In the genomic region with DNA sequence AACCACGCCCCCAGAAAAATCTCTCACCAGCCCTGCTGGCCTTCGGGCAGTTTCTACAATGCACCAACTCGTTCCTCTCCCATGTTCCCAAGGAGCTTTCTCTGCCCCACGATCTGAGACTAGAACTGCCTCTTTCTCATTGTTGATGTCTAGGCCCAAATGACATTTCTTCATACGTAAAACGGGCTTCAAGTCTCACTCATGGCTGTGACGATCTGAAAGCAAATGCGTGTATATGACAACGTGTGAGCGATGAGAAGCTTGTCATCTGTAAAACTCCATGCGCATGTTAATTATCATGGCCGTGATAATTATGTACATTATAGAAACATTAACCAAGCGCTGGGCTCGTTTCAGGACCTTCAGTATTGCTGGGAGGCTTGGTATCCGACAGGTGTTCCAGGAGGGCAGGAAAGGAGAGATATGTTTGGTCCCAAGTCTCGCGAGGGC, we compare ENCODE assay signal across 8 cellular contexts. TPM values are rescaled to one million over a fixed set of nuclear protein-coding genes. Genes with fewer than 3 reads are reported as not detected.
DNase-seq lines count a peak whose midpoint lies in the region; ATAC-seq, FAIRE-seq and TF ChIP-seq lines count a peak whose summit lies in the region.

No MANE protein-coding gene starts in this region.

- DNase-seq in A549 (ENCODE audit: low read depth in 1 of 2, low spot score in 1 of 2) (peak in 1 of 2 experiments; percentile 16), myocyte (ENCODE audit: low read depth) (peak; percentile 2), middle frontal gyrus (ENCODE audit: extremely low spot score, low spot score) (no peak), sciatic nerve (ENCODE audit: low spot score) (no peak), cerebellar cortex (ENCODE audit: low spot score) (no peak)
- no peak for DNase-seq in activated CD4-positive, alpha-beta T cell treated with anti-CD3 and anti-CD28 coated beads, Interleukin-2, amount 50 U/mL, for 4 hours

- POLR2A ChIA-PET in A549 (lab: Yijun Ruan, JAX), result interaction anchor here (0.6 to 2.7 kb wide), 2 partner anchors 87 to 269 kb away, joined by 4 to 14 read pairs; partner anchors contain the start of gene RCAN3

- FAIRE-seq in A549 (lab: Jason Lieb, UNC), result no peak

- intact Hi-C loops in sciatic nerve (cut with DNase I), result no loop called here

- ATAC-seq in A549, result peak; percentile 77
- ATAC-seq in HG02840 (IDR thresholded peaks at IDR 0.05; ENCODE audit: low FRiP score, unreplicated experiment), result peak; percentile 8
- ATAC-seq in sciatic nerve, result no peak

- H3K27ac ChIP-seq in A549, result peak overlapping the region; percentile 64 to 95

- TF ChIP-seq EP300 in A549 (IDR thresholded peaks at IDR 0.05), result no peak

- no peak for TF ChIP-seq CTCF in A549 (IDR thresholded peaks at IDR 0.05)
- TF ChIP-seq CTCF in brain (conservative IDR thresholded peaks at IDR 0.05), result no peak

- H3K9me3 ChIP-seq in A549, result no peaks in the 10 kb centered on the region

- peak overlapping the region; percentile 67 for H3K4me3 ChIP-seq in A549

- TF ChIP-seq RAD21 in A549 (conservative IDR thresholded peaks at IDR 0.05 in 1 of 2, IDR thresholded peaks at IDR 0.05 in 1 of 2), result no peak

- H3K4me1 ChIP-seq in A549, result peaks cover 54% of the 10 kb centered on the region

- peaks cover 39% of the 10 kb centered on the region for H3K27me3 Mint-ChIP-seq in brain

- H3K4me1 Mint-ChIP-seq in brain, result peaks cover 60% of the 10 kb centered on the region

- TF ChIP-seq POLR2A in A549 (IDR thresholded peaks at IDR 0.05; ENCODE audit: low read length), result no peak

- H3K9me3 Mint-ChIP-seq in brain, result peaks cover 0 to 4% (median 0%) of the 10 kb centered on the region in 5 experiments

- WGBS in A549 (ENCODE audit: missing lambda C conversion rate), result 3% methylated on average over 17 of the region's 17 CpGs

- CTCF ChIA-PET in A549 (lab: Yijun Ruan, JAX), result interaction anchor here (0.7 to 9.5 kb wide), 26 partner anchors 10 to 420 kb away, joined by 3 to 86 read pairs (median 4); no protein-coding TSS in a partner anchor

- peaks cover 18% of the 10 kb centered on the region for H3K36me3 Mint-ChIP-seq in brain

- H3K4me3 Mint-ChIP-seq in brain, result peak overlapping the region; percentile 89 to 99 (median 96)

- peak overlapping the region; percentile 5 to 85 (median 71) for H3K27ac Mint-ChIP-seq in brain

- peak overlapping the region; percentile 96 for H3K4me2 ChIP-seq in A549

TF ChIP-seq in A549, 52 proteins besides CTCF, POLR2A, EP300 and RAD21:
- TF ChIP-seq MAFK (IDR thresholded peaks at IDR 0.05; ENCODE audit: partially characterized antibody) (no peak), ZSCAN20 (CRISPR knock-in tag; IDR thresholded peaks at IDR 0.05) (no peak), KDM1A (IDR thresholded peaks at IDR 0.05; ENCODE audit: low read depth) (no peak), HDAC2 (IDR thresholded peaks at IDR 0.05) (no peak), SMC3 (IDR thresholded peaks at IDR 0.05) (no peak), TFCP2L1 (CRISPR knock-in tag; IDR thresholded peaks at IDR 0.05) (no peak), MAZ (IDR thresholded peaks at IDR 0.05; ENCODE audit: borderline replicate concordance, low read depth, low read length) (no peak), PHF8 (IDR thresholded peaks at IDR 0.05; ENCODE audit: borderline replicate concordance, low read depth) (no peak), RARB (CRISPR knock-in tag; IDR thresholded peaks at IDR 0.05) (no peak), FOXS1 (CRISPR knock-in tag; IDR thresholded peaks at IDR 0.05) (no peak), BCL3 (IDR thresholded peaks at IDR 0.05) (no peak), JUNB (IDR thresholded peaks at IDR 0.05) (no peak), RCOR1 (IDR thresholded peaks at IDR 0.05; ENCODE audit: low read depth, low read length) (no peak), BHLHE40 (IDR thresholded peaks at IDR 0.05; ENCODE audit: low read depth, low read length) (no peak), REST (IDR thresholded peaks at IDR 0.05) (peak; percentile 71)
- TF ChIP-seq, protein P1, sequence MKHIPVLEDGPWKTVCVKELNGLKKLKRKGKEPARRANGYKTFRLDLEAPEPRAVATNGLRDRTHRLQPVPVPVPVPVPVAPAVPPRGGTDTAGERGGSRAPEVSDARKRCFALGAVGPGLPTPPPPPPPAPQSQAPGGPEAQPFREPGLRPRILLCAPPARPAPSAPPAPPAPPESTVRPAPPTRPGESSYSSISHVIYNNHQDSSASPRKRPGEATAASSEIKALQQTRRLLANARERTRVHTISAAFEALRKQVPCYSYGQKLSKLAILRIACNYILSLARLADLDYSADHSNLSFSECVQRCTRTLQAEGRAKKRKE (CRISPR knock-in tag; IDR thresholded peaks at IDR 0.05; ENCODE audit: low read depth), result 0 out of 2 replicates have a peak, but pooled peaks have one; percentile 6
TF ChIP-seq in A549: peak in this region for 2.

RNA-seq across cellular contexts. Expression of gene NIPAL3, which starts 0.7 kb away (rescaled TPM):
- polyA plus RNA-seq in A549 (2011; rRNA removed), result 10.4 and 14.7 TPM in 2 replicates
- polyA plus RNA-seq in A549 (2012; cell fraction: cytosol; rRNA removed), result 4.0 and 5.6 TPM in 2 replicates
- polyA plus RNA-seq in A549 (2012; cell fraction: nucleus; rRNA removed), result 4.1 and 4.3 TPM in 2 replicates
- polyA plus RNA-seq in A549 (2017; fragmentation: RNase III; extraction: RNeasy Plus Mini Kit Qiagen cat#74134 plus additional on column Dnase treatment), result 4.5 to 5.2 TPM (median 5.1 TPM) in 3 replicates
- 18.6 and 20.4 TPM in 2 replicates for polyA minus RNA-seq in A549 (2011; rRNA and poly(A)+ RNA removed)
- polyA plus RNA-seq in brain (ENCODE audit: insufficient read depth, low read depth, low replicate concordance), result 43.3 TPM
- 7.8 and 14.8 TPM in 2 replicates for total RNA-seq in myocyte
- polyA plus RNA-seq in myocyte (2012), result 28.2 TPM
- 23.7 TPM for total RNA-seq in sciatic nerve

RNA-seq across cellular contexts. Expression of gene STPG1, which starts 1.3 kb away (rescaled TPM):
- polyA plus RNA-seq in A549 (2011; rRNA removed) (9.5 and 9.7 TPM in 2 replicates), A549 (2017; fragmentation: RNase III; extraction: RNeasy Plus Mini Kit Qiagen cat#74134 plus additional on column Dnase treatment) (4.2 to 4.9 TPM (median 4.4 TPM) in 3 replicates), brain (ENCODE audit: insufficient read depth, low read depth, low replicate concordance) (15.7 TPM)
- polyA plus RNA-seq in A549 (2012; cell fraction: cytosol; rRNA removed), result 4.2 and 5.0 TPM in 2 replicates
- polyA plus RNA-seq in A549 (2012; cell fraction: nucleus; rRNA removed), result 3.8 and 5.1 TPM in 2 replicates
- polyA minus RNA-seq in A549 (2011; rRNA and poly(A)+ RNA removed), result 6.7 and 7.3 TPM in 2 replicates
- total RNA-seq in myocyte (2.0 and 2.5 TPM in 2 replicates), sciatic nerve (6.2 TPM)
- 5.5 TPM for polyA plus RNA-seq in myocyte (2012)
